In the genomic region with DNA sequence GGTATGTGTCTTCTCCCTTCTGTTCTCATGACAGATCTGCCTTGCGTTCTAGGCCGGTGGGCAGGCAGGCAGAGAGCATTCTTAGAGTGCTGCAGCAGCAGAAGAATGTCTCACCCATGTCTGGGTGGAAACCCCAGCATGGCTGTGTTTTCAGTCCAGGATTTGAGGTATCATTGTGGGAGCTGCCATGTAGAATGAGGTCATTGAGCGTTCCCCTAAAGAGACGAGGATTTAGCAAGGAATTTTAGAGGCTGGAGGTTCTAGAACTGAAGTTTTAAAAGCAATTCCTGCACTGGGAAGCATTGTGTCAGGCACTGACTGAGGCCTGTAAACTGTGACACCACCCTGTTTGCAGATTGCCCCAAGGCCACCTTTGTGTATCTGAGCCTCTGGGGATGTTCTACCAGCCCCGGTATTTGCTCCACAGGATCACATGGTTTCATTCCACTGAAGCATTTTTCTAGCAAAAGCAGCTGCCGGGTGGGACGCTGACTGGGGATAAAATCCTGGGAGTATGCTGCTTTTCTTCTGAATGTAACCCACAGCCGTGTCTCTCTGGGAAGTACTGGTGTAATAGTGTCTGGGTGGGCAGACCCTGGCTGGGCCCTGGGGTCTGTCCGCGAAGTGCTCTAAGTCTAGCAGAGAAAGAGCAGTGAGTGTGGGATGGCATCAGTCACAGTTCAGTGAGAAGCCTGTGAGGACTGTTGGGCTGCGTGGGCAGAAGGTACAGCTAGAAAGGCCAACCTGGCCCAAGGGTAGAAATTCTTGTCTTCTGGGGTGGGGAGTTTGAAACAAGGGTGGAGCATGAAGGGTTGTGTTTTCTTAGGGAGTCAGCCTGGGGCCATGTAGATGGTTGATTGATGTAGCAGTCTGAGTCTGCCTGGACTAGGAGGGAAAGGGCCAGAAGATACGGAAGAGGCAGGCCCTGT, we compare ENCODE assay signal across 10 cellular contexts. TPM values are rescaled to one million over a fixed set of nuclear protein-coding genes. Genes with fewer than 3 reads are reported as not detected.
A peak's percentile ranks its signal among the peaks of the same experiment; 100 is the strongest.
DNase-seq lines count a peak whose midpoint lies in the region; ATAC-seq and TF ChIP-seq lines count a peak whose summit lies in the region.
"Had no signal": no experiment of that assay in that cellular context is flagged by ENCODE, and none has a peak within 500 bp of the region (broad histone marks: within the 10 kb centered on the region; RNA-seq: fewer than 3 reads in every experiment).

No MANE protein-coding gene starts in this region.

- H3K9me3 ChIP-seq in heart left ventricle (no peaks in the 10 kb centered on the region), gastroesophageal sphincter (no peaks in the 10 kb centered on the region), thoracic aorta (no peaks in the 10 kb centered on the region)
- H3K9me3 ChIP-seq: pancreas had no signal

- H3K4me1 ChIP-seq in heart left ventricle (peaks cover 0 to 69% (median 35%) of the 10 kb centered on the region in 12 donors), gastroesophageal sphincter (peaks cover 0 to 48% (median 16%) of the 10 kb centered on the region in 3 donors), thoracic aorta (ENCODE audit: control insufficient read depth in 1 of 2, low read depth in 2 of 2) (peaks cover 28 to 60% of the 10 kb centered on the region in 2 donors)
- H3K4me1 ChIP-seq: pancreas had no signal

- ATAC-seq in heart left ventricle: no peak
- no peak for ATAC-seq in gastroesophageal sphincter
- ATAC-seq in thoracic aorta (ENCODE audit: insufficient number of reproducible peaks, low FRiP score, low read depth): no peak
- ATAC-seq in HG03039 (IDR thresholded peaks at IDR 0.05; ENCODE audit: unreplicated experiment): no peak
- ATAC-seq: pancreas, SK-N-SH treated with all-trans-retinoic acid at 6 μM for 48 hours had no signal

- H3K4me3 ChIP-seq in heart left ventricle: no peak overlapping the region
- no peak overlapping the region for H3K4me3 ChIP-seq in gastroesophageal sphincter
- no peak overlapping the region for H3K4me3 ChIP-seq in thoracic aorta
- H3K4me3 ChIP-seq: pancreas had no signal

- TF ChIP-seq CTCF in heart left ventricle (IDR thresholded peaks at IDR 0.05) (no peak), gastroesophageal sphincter (IDR thresholded peaks at IDR 0.05) (no peak), thoracic aorta (IDR thresholded peaks at IDR 0.05) (no peak)

- TF ChIP-seq POLR2A in heart left ventricle (IDR thresholded peaks at IDR 0.05): no peak
- TF ChIP-seq POLR2A in gastroesophageal sphincter (IDR thresholded peaks at IDR 0.05): no peak

- H3K27ac ChIP-seq in heart left ventricle (peak overlapping the region in 10 of 12 donors; percentile 47 to 90 (median 84)), gastroesophageal sphincter (peak overlapping the region in 3 of 4 donors; percentile 46 to 59 (median 48)), thoracic aorta (peak overlapping the region; percentile 58 to 72)
- H3K27ac ChIP-seq: pancreas had no signal

- no peak for TF ChIP-seq EP300 in gastroesophageal sphincter (IDR thresholded peaks at IDR 0.05)

- no peaks in the 10 kb centered on the region for H3K27me3 ChIP-seq in heart left ventricle
- H3K27me3 ChIP-seq in gastroesophageal sphincter: no peaks in the 10 kb centered on the region
- no peaks in the 10 kb centered on the region for H3K27me3 ChIP-seq in thoracic aorta (replicated peaks; ENCODE audit: insufficient read depth)
- H3K27me3 ChIP-seq: pancreas had no signal

- intact Hi-C loops in heart left ventricle (cut with DNase I): loop anchor here in 2 of 10 donors (2.0 to 5.0 kb wide), 2 partner anchors 31 to 180 kb away; a partner anchor contains a TSS
- intact Hi-C loops in cardiac septum (cut with DNase I): no loop called here

- 67 to 77% (median 74%) methylated on average over 10 to 12 of the region's 12 CpGs for WGBS in heart left ventricle, 4 donors
- WGBS in gastroesophageal sphincter (ENCODE audit: low coverage in 1 of 2), 2 donors: 72 to 77% methylated on average over 3 to 8 of the region's 12 CpGs

- DNase-seq in heart left ventricle: no peak
- no peak for DNase-seq in cardiac septum (ENCODE audit: low spot score)
- DNase-seq in thoracic aorta (ENCODE audit: low spot score): no peak
- DNase-seq in GM19240 (ENCODE audit: insufficient read length, low spot score): no peak
- DNase-seq: Karpas-422, NCI-H510A, pancreas had no signal

- peaks cover 0 to 100% (median 94%) of the 10 kb centered on the region in 9 donors for H3K36me3 ChIP-seq in heart left ventricle
- peaks cover 0 to 94% of the 10 kb centered on the region in 2 donors for H3K36me3 ChIP-seq in gastroesophageal sphincter
- peaks cover 68% of the 10 kb centered on the region for H3K36me3 ChIP-seq in thoracic aorta

RNA-seq across cellular contexts. Expression of a gene that starts 30.2 kb away (rescaled TPM):
- total RNA-seq in heart left ventricle: 100 to 1,000 TPM; 102 to 207 (median 123) TPM
- polyA plus RNA-seq in heart left ventricle: 100 to 1,000 TPM in 1 of 2 donors, 10 to 100 TPM in 1; 92.8 to 105 TPM
- total RNA-seq in cardiac septum: 87.6 TPM
- 100 to 1,000 TPM in 2 of 4 donors, 10 to 100 TPM in 2; 50.4 to 147 (median 81.8) TPM for total RNA-seq in gastroesophageal sphincter
- 100 to 1,000 TPM in 1 of 2 donors, 10 to 100 TPM in 1; 79.3 to 116 TPM for total RNA-seq in thoracic aorta

RNA-seq across cellular contexts. Expression of a gene that starts 33.3 kb away (rescaled TPM):
- total RNA-seq in heart left ventricle (1 to 10 TPM; 4.1 to 9.8 (median 6.3) TPM), cardiac septum (6.4 TPM), gastroesophageal sphincter (10 to 100 TPM; 15.0 to 28.8 (median 23.5) TPM), thoracic aorta (10 to 100 TPM; 21.5 to 27.9 TPM)
- 1 to 10 TPM; 3.3 to 8.8 TPM for polyA plus RNA-seq in heart left ventricle

RNA-seq across cellular contexts. Expression of a gene that starts 41.0 kb away (rescaled TPM):
- total RNA-seq in heart left ventricle (100 to 1,000 TPM in 2 of 9 donors, 10 to 100 TPM in 7; 61.0 to 114 (median 70.8) TPM), cardiac septum (74.8 TPM), gastroesophageal sphincter (100 to 1,000 TPM in 1 of 4 donors, 10 to 100 TPM in 3; 63.5 to 129 (median 69.1) TPM), thoracic aorta (10 to 100 TPM; 53.1 to 64.8 TPM)
- polyA plus RNA-seq in heart left ventricle: 10 to 100 TPM; 36.8 to 52.7 TPM

RNA-seq across cellular contexts. Expression of a gene that starts 46.1 kb away (rescaled TPM):
- total RNA-seq in heart left ventricle (10 to 100 TPM; 14.4 to 28.7 (median 22.5) TPM), cardiac septum (19.8 TPM), gastroesophageal sphincter (10 to 100 TPM; 48.3 to 56.3 (median 53.8) TPM), thoracic aorta (10 to 100 TPM; 34.9 to 89.1 TPM)
- 10 to 100 TPM; 11.9 to 12.4 TPM for polyA plus RNA-seq in heart left ventricle

RNA-seq across cellular contexts. Expression of a gene that starts 50.7 kb away (rescaled TPM):
- total RNA-seq in heart left ventricle (10 to 100 TPM; 24.7 to 60.9 (median 33.9) TPM), cardiac septum (32.1 TPM), gastroesophageal sphincter (10 to 100 TPM; 50.3 to 68.2 (median 58.0) TPM), thoracic aorta (10 to 100 TPM; 34.6 to 56.5 TPM)
- 10 to 100 TPM; 15.3 to 24.8 TPM for polyA plus RNA-seq in heart left ventricle
